In the genomic region with DNA sequence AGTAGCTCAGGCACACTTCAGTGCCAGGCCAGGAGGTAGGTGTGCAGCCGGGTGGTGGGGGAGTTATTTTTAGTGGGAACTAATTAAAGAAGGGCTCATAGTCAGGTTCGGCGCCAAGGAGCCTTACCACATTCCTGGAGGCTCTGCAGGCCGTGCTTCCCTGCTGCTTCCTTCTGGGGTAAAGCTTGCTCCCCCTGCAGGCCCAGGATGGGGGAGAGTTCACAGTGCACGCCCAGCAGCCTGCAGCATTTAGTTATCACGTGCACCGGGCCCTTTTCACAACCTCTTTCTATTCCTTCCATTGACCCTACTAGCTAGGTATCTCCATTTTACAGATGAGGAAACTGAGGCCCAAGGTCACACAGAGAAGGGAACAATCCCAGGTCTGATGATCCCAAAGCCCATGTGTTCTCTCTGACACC, we compare ENCODE assay signal across 9 cellular contexts. TPM values are rescaled to one million over a fixed set of nuclear protein-coding genes. Genes with fewer than 3 reads are reported as not detected.
DNase-seq lines count a peak whose midpoint lies in the region; ATAC-seq and TF ChIP-seq lines count a peak whose summit lies in the region.
"Had no signal": no experiment of that assay in that cellular context is flagged by ENCODE, and none has a peak within 500 bp of the region (broad histone marks: within the 10 kb centered on the region; RNA-seq: fewer than 3 reads in every experiment).

No MANE protein-coding gene starts in this region.

- TF ChIP-seq EP300 in neural cell (conservative IDR thresholded peaks at IDR 0.05; ENCODE audit: poor library complexity, severe bottlenecking) = no peak

- DNase-seq in ELR (ENCODE audit: low read depth) (peak; percentile 56), HT-29 (ENCODE audit: low spot score) (peak; percentile 46), brain microvascular endothelial cell (no peak), NCI-H526 treated with DMSO at 0.1 percent for 48 hours (lab: John Stamatoyannopoulos, UW) (no peak), NCI-H1417 (lab: John Stamatoyannopoulos, UW) (no peak)
- DNase-seq: T-helper 2 cell had no signal

- no peak overlapping the region for H3K4me3 ChIP-seq in brain microvascular endothelial cell (ENCODE audit: low read depth, low read length)
- H3K4me3 ChIP-seq in neural cell (ENCODE audit: low read length) = peak overlapping the region; percentile 64

- H2AFZ ChIP-seq in neural cell (ENCODE audit: low read depth, low read length) = no peak overlapping the region

- H3K9ac ChIP-seq in neural cell (ENCODE audit: low read length) = no peak overlapping the region

- H3K36me3 ChIP-seq in brain microvascular endothelial cell (replicated peaks) (no peaks in the 10 kb centered on the region), neural cell (ENCODE audit: insufficient read depth, low read length) (peaks cover 9% of the 10 kb centered on the region)

- no peak for ATAC-seq in HG03159 (IDR thresholded peaks at IDR 0.05; ENCODE audit: unreplicated experiment)

- H3K79me2 ChIP-seq in neural cell (replicated peaks; ENCODE audit: insufficient read depth, low read length) = no peaks in the 10 kb centered on the region

- no peaks in the 10 kb centered on the region for H3F3A ChIP-seq in neural cell (ENCODE audit: insufficient read depth, low read length, poor library complexity, severe bottlenecking)

- H3K4me2 ChIP-seq in neural cell (ENCODE audit: low read length) = peak overlapping the region; percentile 10

- H3K27me3 ChIP-seq in brain microvascular endothelial cell (replicated peaks) (peaks cover 5% of the 10 kb centered on the region), neural cell (ENCODE audit: insufficient read depth, low read depth, low read length) (peaks cover 13% of the 10 kb centered on the region)

- H3K9me3 ChIP-seq in neural cell (ENCODE audit: low read length) = peaks cover 9% of the 10 kb centered on the region

- H3K9me2 ChIP-seq in neural cell (ENCODE audit: insufficient read depth, low read length) = no peaks in the 10 kb centered on the region

- H4K20me1 ChIP-seq in neural cell (ENCODE audit: insufficient read depth) = no peaks in the 10 kb centered on the region

- TF ChIP-seq RAD21 in neural cell (conservative IDR thresholded peaks at IDR 0.05) = no peak

- no peak overlapping the region for H3K27ac ChIP-seq in brain microvascular endothelial cell
- no peak overlapping the region for H3K27ac ChIP-seq in neural cell (ENCODE audit: low read length)

- TF ChIP-seq CTCF in brain microvascular endothelial cell (IDR thresholded peaks at IDR 0.05; ENCODE audit: low read depth, low read length, missing control alignments) = peak; percentile 54
- no peak for TF ChIP-seq CTCF in neural cell (IDR thresholded peaks at IDR 0.05; ENCODE audit: poor library complexity, severe bottlenecking)

- in situ Hi-C loops in brain microvascular endothelial cell (cut with HindIII; ENCODE audit: low pct_ligation_motif_present, low sequenced_read_pairs) = no loop called here

TF ChIP-seq in neural cell, 6 proteins besides CTCF, POLR2A, EP300 and RAD21:
- TF ChIP-seq, protein P1, sequence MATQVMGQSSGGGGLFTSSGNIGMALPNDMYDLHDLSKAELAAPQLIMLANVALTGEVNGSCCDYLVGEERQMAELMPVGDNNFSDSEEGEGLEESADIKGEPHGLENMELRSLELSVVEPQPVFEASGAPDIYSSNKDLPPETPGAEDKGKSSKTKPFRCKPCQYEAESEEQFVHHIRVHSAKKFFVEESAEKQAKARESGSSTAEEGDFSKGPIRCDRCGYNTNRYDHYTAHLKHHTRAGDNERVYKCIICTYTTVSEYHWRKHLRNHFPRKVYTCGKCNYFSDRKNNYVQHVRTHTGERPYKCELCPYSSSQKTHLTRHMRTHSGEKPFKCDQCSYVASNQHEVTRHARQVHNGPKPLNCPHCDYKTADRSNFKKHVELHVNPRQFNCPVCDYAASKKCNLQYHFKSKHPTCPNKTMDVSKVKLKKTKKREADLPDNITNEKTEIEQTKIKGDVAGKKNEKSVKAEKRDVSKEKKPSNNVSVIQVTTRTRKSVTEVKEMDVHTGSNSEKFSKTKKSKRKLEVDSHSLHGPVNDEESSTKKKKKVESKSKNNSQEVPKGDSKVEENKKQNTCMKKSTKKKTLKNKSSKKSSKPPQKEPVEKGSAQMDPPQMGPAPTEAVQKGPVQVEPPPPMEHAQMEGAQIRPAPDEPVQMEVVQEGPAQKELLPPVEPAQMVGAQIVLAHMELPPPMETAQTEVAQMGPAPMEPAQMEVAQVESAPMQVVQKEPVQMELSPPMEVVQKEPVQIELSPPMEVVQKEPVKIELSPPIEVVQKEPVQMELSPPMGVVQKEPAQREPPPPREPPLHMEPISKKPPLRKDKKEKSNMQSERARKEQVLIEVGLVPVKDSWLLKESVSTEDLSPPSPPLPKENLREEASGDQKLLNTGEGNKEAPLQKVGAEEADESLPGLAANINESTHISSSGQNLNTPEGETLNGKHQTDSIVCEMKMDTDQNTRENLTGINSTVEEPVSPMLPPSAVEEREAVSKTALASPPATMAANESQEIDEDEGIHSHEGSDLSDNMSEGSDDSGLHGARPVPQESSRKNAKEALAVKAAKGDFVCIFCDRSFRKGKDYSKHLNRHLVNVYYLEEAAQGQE (IDR thresholded peaks at IDR 0.05; ENCODE audit: borderline replicate concordance) = no peak
- TF ChIP-seq TAF1 (IDR thresholded peaks at IDR 0.05; ENCODE audit: low read depth) = no peak
- TF ChIP-seq POLR2AphosphoS5 (IDR thresholded peaks at IDR 0.05) = no peak
- no peak for TF ChIP-seq EZH2 (IDR thresholded peaks at IDR 0.05; ENCODE audit: borderline replicate concordance, insufficient read depth, low read length, poor library complexity, severe bottlenecking)
- TF ChIP-seq MXI1 (conservative IDR thresholded peaks at IDR 0.05; ENCODE audit: poor library complexity, severe bottlenecking) = no peak
- no peak for TF ChIP-seq SMC3 (conservative IDR thresholded peaks at IDR 0.05; ENCODE audit: poor library complexity)
TF ChIP-seq in neural cell: peak in this region for 0.

RNA-seq across cellular contexts. Expression of a gene that starts 2.5 kb away (rescaled TPM):
- total RNA-seq in HT-29 (2014; rRNA removed; shearing (Covaris generic)) = 0.66 and 0.94 TPM in 2 replicates
- 11.4 and 12.9 TPM in 2 replicates for polyA plus RNA-seq in neural cell
- polyA minus RNA-seq in neural cell = 19.5 and 19.6 TPM in 2 replicates
- total RNA-seq: activated T-helper 2 cell treated with anti-CD3 and anti-CD28 coated beads, Interferon-gamma antibody, Interleukin-2, Interleukin-4, amounts not matched to agents 10 μg/mL and 5 μg/mL and 100 μg/mL, durations not matched to agents 14 hours and 24 hours and 36 hours had no signal

Comparison
In these comparisons a context has a peak if more than half of its experiments do, and no peak if none do; other contexts are left out.
1. DNase-seq: peak in ELR (single experiment) and HT-29 (single experiment); none in brain microvascular endothelial cell (single experiment), NCI-H526 treated with DMSO at 0.1 percent for 48 hours (single experiment) and NCI-H1417 (0 of 3).